ENCODE assay signal across 26 cellular contexts in the genomic region with DNA sequence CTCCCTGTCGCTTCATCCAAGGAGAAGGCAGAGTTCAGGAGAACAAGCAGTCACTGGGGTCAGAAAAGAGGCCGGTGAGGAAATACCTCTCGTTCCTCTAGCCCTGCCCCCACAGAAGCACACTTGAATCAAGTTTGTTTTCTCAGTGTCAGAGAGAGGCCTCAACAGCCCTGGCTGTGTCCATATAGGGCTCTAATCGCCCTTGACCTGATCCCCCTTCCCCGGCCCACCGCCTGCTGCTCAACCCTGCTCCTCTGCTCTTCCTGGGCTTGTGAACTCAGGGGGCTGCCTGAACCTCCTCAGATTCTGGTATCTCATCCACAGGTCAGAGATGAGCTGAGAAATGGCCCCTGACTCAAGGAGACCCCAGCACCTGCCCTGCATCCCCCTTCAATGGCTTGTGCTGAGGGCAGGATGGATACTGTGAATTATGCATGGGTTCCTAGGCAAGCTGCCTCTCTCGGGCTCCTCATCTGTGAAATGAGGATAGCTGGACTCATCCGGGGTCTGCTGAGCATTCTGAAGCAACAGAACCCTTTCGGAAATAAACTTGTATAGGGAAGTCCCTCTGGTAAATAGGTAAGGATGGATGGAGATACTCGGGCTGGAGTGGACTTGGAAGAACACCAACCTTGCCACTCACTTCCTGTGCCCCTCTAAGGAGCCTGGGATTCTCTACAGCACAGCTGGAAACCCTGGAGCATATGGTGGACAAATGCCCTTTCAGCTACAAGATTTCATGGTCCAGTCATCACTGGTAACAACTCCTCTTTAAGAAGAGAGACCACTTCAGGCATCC.
A peak's percentile ranks its signal among the peaks of the same experiment; 100 is the strongest.
DNase-seq lines count a peak whose midpoint lies in the region; ATAC-seq and TF ChIP-seq lines count a peak whose summit lies in the region.
"Had no signal": no experiment of that assay in that cellular context is flagged by ENCODE, and none has a peak within 500 bp of the region (broad histone marks: within the 10 kb centered on the region; RNA-seq: fewer than 3 reads in every experiment).

No MANE protein-coding gene starts in this region.

- H3K4me1 Mint-ChIP-seq in type B pancreatic cell (ENCODE audit: unreplicated experiment), result peaks cover 34% of the 10 kb centered on the region

- WGBS in IMR-90 (ENCODE audit: extremely low coverage in 2 of 2, insufficient read length in 1 of 2), 2 experiments, result no CpG with 5 or more reads among the region's 10 CpGs
- no CpG with 5 or more reads among the region's 10 CpGs for WGBS in mesendoderm (ENCODE audit: extremely low coverage, insufficient coverage, low lambda C conversion rate)

- H3K56ac ChIP-seq in IMR-90 (ENCODE audit: extremely low read depth, insufficient read depth, low read length), result no peak overlapping the region
- no peak overlapping the region for H3K56ac ChIP-seq in mesendoderm (ENCODE audit: low read length)

- no peak overlapping the region for H3K4ac ChIP-seq in IMR-90 (ENCODE audit: low read depth, low read length)
- H3K4ac ChIP-seq in mesendoderm (ENCODE audit: low read depth, low read length), result no peak overlapping the region

- peak overlapping the region; percentile 53 for H3K4me3 Mint-ChIP-seq in type B pancreatic cell
- H3K4me3 Mint-ChIP-seq: brain; CD4-positive, CD25-positive, alpha-beta regulatory T cell; stimulated activated naive CD8-positive, alpha-beta T cell treated with anti-CD3 and anti-CD28 coated beads, Interleukin-15, amount 100 ng/mL, for 72 hours; T-helper 2 cell treated with Interferon-gamma antibody and Interleukin-4, amounts not matched to agents 5 μg/mL and 100 μg/mL, for 36 hours had no signal

- no peak overlapping the region; the same call in 1 of the 2 replicates for H3K18ac ChIP-seq in IMR-90 (ENCODE audit: low read depth, low read length)
- H3K18ac ChIP-seq in mesendoderm (ENCODE audit: low read length), result no peak overlapping the region

- in situ Hi-C loops in IMR-90 (cut with MboI; ENCODE audit: low sequenced_read_pairs), result no loop called here

- DNase-seq in IMR-90 (no peak), choroid plexus epithelial cell (ENCODE audit: low read depth) (peak; percentile 61), mesendoderm (peak; percentile 54), type B pancreatic cell (ENCODE audit: extremely low spot score, unreplicated experiment) (no peak), NCI-H1092 treated with DMSO at 0.1 percent for 48 hours (lab: John Stamatoyannopoulos, UW) (no peak), NCI-H2029 (lab: John Stamatoyannopoulos, UW) (no peak)
- DNase-seq: activated CD4-positive, alpha-beta T cell treated with anti-CD3 and anti-CD28 coated beads, Interleukin-2, amount 50 U/mL, for 1 hour; activated effector memory CD4-positive, alpha-beta T cell treated with Interleukin-2 at 50 U/mL for 16 hours; CD4-positive, CD25-positive, alpha-beta regulatory T cell; glutamatergic neuron; GOT3; KG1; left ventricle myocardium inferior; NCI-H2171; NCI-H526 treated with DMSO at 0.1 percent for 48 hours; retina; RPMI8226; stimulated activated CD4-positive, alpha-beta T cell treated with anti-CD3 and anti-CD28 coated beads, Interleukin-12 subunit alpha, Interleukin-12 subunit beta, amount 100 ng/mL, for 4 hours; stimulated activated naive CD8-positive, alpha-beta T cell treated with anti-CD3 and anti-CD28 coated beads, Interleukin-15, amount 100 ng/mL, for 72 hours; transverse colon had no signal

- POLR2A ChIA-PET in IMR-90 (lab: Charles Lee; ENCODE audit: unreplicated experiment), result no interaction called here

- no TSS peak for BruUV-seq in IMR-90 (replicated peaks; lab: Mats Ljungman, UMichigan)

- H4K8ac ChIP-seq in IMR-90 (ENCODE audit: low read depth in 2 of 2, low read length in 2 of 2) (no peak overlapping the region; a peak in 1 of 4 replicates), mesendoderm (ENCODE audit: low read depth, low read length) (no peak overlapping the region)

- H3K23ac ChIP-seq in IMR-90 (ENCODE audit: low read depth, low read length) (no peak overlapping the region), mesendoderm (ENCODE audit: low read length) (no peak overlapping the region)

- H3K79me1 ChIP-seq in IMR-90 (ENCODE audit: low read depth in 1 of 2, low read length in 2 of 2), result no peaks in the 10 kb centered on the region
- no peaks in the 10 kb centered on the region for H3K79me1 ChIP-seq in mesendoderm (ENCODE audit: low read length)

- H3K27ac ChIP-seq in IMR-90 (ENCODE audit: insufficient read depth, low read length) (no peak overlapping the region), mesendoderm (ENCODE audit: low read depth, low read length) (no peak overlapping the region)
- H3K27ac ChIP-seq: coronary artery, left ventricle myocardium inferior, transverse colon, VCaP had no signal

- peak overlapping the region; percentile 10 for H3K27ac Mint-ChIP-seq in type B pancreatic cell
- H3K27ac Mint-ChIP-seq: stimulated activated naive CD8-positive, alpha-beta T cell treated with anti-CD3 and anti-CD28 coated beads, Interleukin-15, amount 100 ng/mL, for 72 hours; T-helper 2 cell treated with Interferon-gamma antibody and Interleukin-4, amounts not matched to agents 5 μg/mL and 100 μg/mL, for 36 hours had no signal

- H3K9ac ChIP-seq in IMR-90 (ENCODE audit: low read depth, low read length) (no peak overlapping the region), mesendoderm (ENCODE audit: low read length) (no peak overlapping the region)

- peaks cover 17% of the 10 kb centered on the region for H3K36me3 Mint-ChIP-seq in type B pancreatic cell
- H3K36me3 Mint-ChIP-seq: CD4-positive, CD25-positive, alpha-beta regulatory T cell had no signal

- H3K4me3 ChIP-seq in IMR-90 (ENCODE audit: insufficient read depth, low read depth, low read length) (no peak overlapping the region), choroid plexus epithelial cell (ENCODE audit: low read depth, low read length) (no peak overlapping the region), mesendoderm (ENCODE audit: low read length) (no peak overlapping the region)
- H3K4me3 ChIP-seq: coronary artery, left ventricle myocardium inferior, transverse colon had no signal

- TF ChIP-seq CTCF in IMR-90 (conservative IDR thresholded peaks at IDR 0.05; ENCODE audit: low read depth, low read length) (no peak), choroid plexus epithelial cell (conservative IDR thresholded peaks at IDR 0.05; ENCODE audit: low read depth, low read length) (no peak), type B pancreatic cell (conservative IDR thresholded peaks at IDR 0.05) (no peak)

- H3K4me2 ChIP-seq in IMR-90 (ENCODE audit: low read depth, low read length), result no peak overlapping the region
- H3K4me2 ChIP-seq in mesendoderm (ENCODE audit: low read length), result no peak overlapping the region

- H3K36me3 ChIP-seq in IMR-90 (ENCODE audit: control insufficient read depth, insufficient read depth, low read length), result peaks cover 3% of the 10 kb centered on the region
- H3K36me3 ChIP-seq in mesendoderm (ENCODE audit: control insufficient read depth, insufficient read depth, low read length), result no peaks in the 10 kb centered on the region

- TF ChIP-seq POLR2A in IMR-90 (IDR thresholded peaks at IDR 0.05; ENCODE audit: low read depth, low read length), result no peak

- H2AK5ac ChIP-seq in IMR-90 (ENCODE audit: low read depth, low read length) (no peak overlapping the region), mesendoderm (ENCODE audit: low read length) (no peak overlapping the region)

- no peaks in the 10 kb centered on the region for H3K27me3 Mint-ChIP-seq in type B pancreatic cell
- H3K27me3 Mint-ChIP-seq: CD4-positive, CD25-positive, alpha-beta regulatory T cell; stimulated activated naive CD8-positive, alpha-beta T cell treated with anti-CD3 and anti-CD28 coated beads, Interleukin-15, amount 100 ng/mL, for 72 hours had no signal

- H3K9me3 ChIP-seq in IMR-90 (ENCODE audit: control insufficient read depth, insufficient read depth, low read length), result no peaks in the 10 kb centered on the region
- H3K9me3 ChIP-seq: left ventricle myocardium inferior, transverse colon had no signal

- H3K14ac ChIP-seq in IMR-90 (replicated peaks; ENCODE audit: low read depth, low read length), result no peak overlapping the region

- H3K9me1 ChIP-seq in IMR-90 (ENCODE audit: insufficient read depth, low read length), result no peaks in the 10 kb centered on the region; the same call in 1 of the 2 replicates

- no peak overlapping the region for H2BK15ac ChIP-seq in IMR-90 (ENCODE audit: low read depth, low read length)
- H2BK15ac ChIP-seq in mesendoderm (replicated peaks; ENCODE audit: low read depth), result no peak overlapping the region

- H3K79me2 ChIP-seq in mesendoderm (ENCODE audit: control insufficient read depth, insufficient read depth, low read length), result no peaks in the 10 kb centered on the region

- H2BK20ac ChIP-seq in IMR-90 (ENCODE audit: low read depth, low read length), result no peak overlapping the region

- no peak overlapping the region for H4K5ac ChIP-seq in IMR-90 (ENCODE audit: low read depth, low read length)
- H4K5ac ChIP-seq in mesendoderm (ENCODE audit: low read length), result no peak overlapping the region

- H2BK120ac ChIP-seq in IMR-90 (ENCODE audit: low read depth, low read length) (no peak overlapping the region), mesendoderm (ENCODE audit: low read depth, low read length) (no peak overlapping the region)

- H3K27me3 ChIP-seq in IMR-90 (ENCODE audit: control insufficient read depth, insufficient read depth, low read length) (no peaks in the 10 kb centered on the region), mesendoderm (ENCODE audit: insufficient read depth, low read length, poor library complexity) (no peaks in the 10 kb centered on the region)
- H3K27me3 ChIP-seq: transverse colon had no signal

- intact Hi-C loops in IMR-90 (cut with micrococcal nuclease), result no loop called here

- dilution Hi-C loops in IMR-90 (cut with HindIII; ENCODE audit: low sequenced_read_pairs, unreplicated experiment), result no loop called here

- no peak overlapping the region for H4K91ac ChIP-seq in IMR-90 (ENCODE audit: insufficient read depth, low read depth, low read length)

- peak overlapping the region; percentile 33 for H2AFZ ChIP-seq in IMR-90 (replicated peaks; ENCODE audit: low read length, poor library complexity)

- peak; percentile 32; the same call in 1 of the 2 replicates for ATAC-seq in IMR-90 (ENCODE audit: low read depth)
- ATAC-seq in HG03565 (IDR thresholded peaks at IDR 0.05; ENCODE audit: unreplicated experiment), result no peak
- ATAC-seq: SK-N-SH treated with all-trans-retinoic acid at 6 μM for 48 hours; stimulated activated naive CD8-positive, alpha-beta T cell treated with anti-CD3 and anti-CD28 coated beads, Interleukin-15, amount 100 ng/mL, for 72 hours had no signal

- H2AK9ac ChIP-seq in IMR-90 (replicated peaks; ENCODE audit: low read depth, low read length, poor library complexity), result peak overlapping the region; percentile 65

- no peak overlapping the region for H2BK5ac ChIP-seq in IMR-90 (ENCODE audit: low read depth, low read length, poor library complexity, severe bottlenecking)
- no peak overlapping the region for H2BK5ac ChIP-seq in mesendoderm (ENCODE audit: low read length)

- no peaks in the 10 kb centered on the region for H4K20me1 ChIP-seq in IMR-90 (ENCODE audit: insufficient read depth, low read length)

- CTCF ChIA-PET in IMR-90 (lab: Yijun Ruan, JAX), result no interaction called here

- no peaks in the 10 kb centered on the region for H3K4me1 ChIP-seq in IMR-90 (ENCODE audit: control insufficient read depth, insufficient read depth, low read length)
- H3K4me1 ChIP-seq in mesendoderm (ENCODE audit: control insufficient read depth, low read depth, low read length), result no peaks in the 10 kb centered on the region
- H3K4me1 ChIP-seq: left ventricle myocardium inferior, transverse colon had no signal

- peaks cover 8% of the 10 kb centered on the region for H3K9me3 Mint-ChIP-seq in type B pancreatic cell
- H3K9me3 Mint-ChIP-seq: stimulated activated naive CD8-positive, alpha-beta T cell treated with anti-CD3 and anti-CD28 coated beads, Interleukin-15, amount 100 ng/mL, for 72 hours; T-helper 2 cell treated with Interferon-gamma antibody and Interleukin-4, amounts not matched to agents 5 μg/mL and 100 μg/mL, for 36 hours had no signal

- TF ChIP-seq RAD21 in IMR-90 (IDR thresholded peaks at IDR 0.05; ENCODE audit: low read length), result no peak

Comparison
In these comparisons a context has a peak if more than half of its experiments do, and no peak if none do; other contexts are left out.
1. DNase-seq: peak in choroid plexus epithelial cell (single experiment) and mesendoderm (single experiment); none in IMR-90 (single experiment), type B pancreatic cell (single experiment), NCI-H1092 treated with DMSO at 0.1 percent for 48 hours (single experiment) and NCI-H2029 (single experiment).